9 cellular contexts compared by ENCODE assay signal in the genomic region with DNA sequence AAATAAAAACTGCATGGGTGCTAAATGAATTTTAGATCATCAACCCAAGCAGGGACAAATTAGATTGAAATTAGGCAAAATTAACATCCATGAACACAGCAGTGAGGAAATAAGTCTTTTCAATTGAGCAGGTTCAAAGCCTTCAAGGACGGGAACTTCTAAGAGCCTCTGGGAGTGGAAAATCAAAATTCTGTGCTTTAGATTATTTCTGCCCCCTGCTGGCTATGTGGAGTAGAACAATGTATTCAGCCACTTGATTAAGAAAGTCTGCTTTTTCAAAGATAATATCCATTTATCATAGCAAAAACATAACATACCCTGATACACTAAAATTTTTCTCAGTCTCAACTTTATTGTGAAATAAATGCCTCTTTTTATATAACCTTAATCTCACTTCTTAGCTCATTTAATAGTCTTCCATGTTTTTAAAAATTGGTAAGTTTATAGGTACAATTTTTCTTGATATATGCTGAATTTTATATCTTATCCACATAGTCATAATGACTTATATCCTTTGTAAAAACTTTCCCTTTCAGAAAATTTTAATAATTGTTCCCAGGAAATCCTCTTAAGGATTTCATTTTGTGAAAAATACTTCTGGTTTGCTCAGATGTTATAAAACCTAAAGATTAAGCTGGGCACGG. TPM values are rescaled to one million over a fixed set of nuclear protein-coding genes. Genes with fewer than 3 reads are reported as not detected.
DNase-seq lines count a peak whose midpoint lies in the region; ATAC-seq and TF ChIP-seq lines count a peak whose summit lies in the region.
"Had no signal": no experiment of that assay in that cellular context is flagged by ENCODE, and none has a peak within 500 bp of the region (broad histone marks: within the 10 kb centered on the region; RNA-seq: fewer than 3 reads in every experiment).

No MANE protein-coding gene starts in this region.

- H3K27ac ChIP-seq in DOHH2 (ENCODE audit: low read depth, low read length), result no peak overlapping the region
- no peak overlapping the region for H3K27ac ChIP-seq in PC-3 (ENCODE audit: low read length)
- no peak overlapping the region for H3K27ac ChIP-seq in cardiac muscle cell

- no peak overlapping the region for H3K9ac ChIP-seq in PC-3 (ENCODE audit: low read length)

- H3F3A ChIP-seq in DOHH2 (ENCODE audit: control insufficient read depth, insufficient read depth), result no peaks in the 10 kb centered on the region
- no peaks in the 10 kb centered on the region for H3F3A ChIP-seq in PC-3 (ENCODE audit: low read length, unreplicated experiment)

- no peaks in the 10 kb centered on the region for H3K36me3 ChIP-seq in DOHH2 (ENCODE audit: control insufficient read depth, low read length)
- H3K36me3 ChIP-seq in PC-3 (ENCODE audit: low read depth, low read length), result no peaks in the 10 kb centered on the region
- no peaks in the 10 kb centered on the region for H3K36me3 ChIP-seq in cardiac muscle cell

- no peak overlapping the region for H3K4me2 ChIP-seq in DOHH2 (ENCODE audit: low read length)
- H3K4me2 ChIP-seq in PC-3 (ENCODE audit: low read length), result no peak overlapping the region

- no TSS peak for BruUV-seq in PC-3 (replicated peaks; lab: Mats Ljungman, UMichigan)

- POLR2A ChIA-PET in PC-3 (lab: Charles Lee; ENCODE audit: unreplicated experiment), result no interaction called here

- ATAC-seq in PC-3, result peak; percentile 58
- ATAC-seq in activated naive CD4-positive, alpha-beta T cell treated with anti-CD3 and anti-CD28 coated beads, Interleukin-2, amount 50 U/mL, for 72 hours, result peak; percentile 39 to 54
- no peak for ATAC-seq in GM18909 (IDR thresholded peaks at IDR 0.05; ENCODE audit: poor library complexity, unreplicated experiment)
- no peak for ATAC-seq in HG02973 (IDR thresholded peaks at IDR 0.05; ENCODE audit: unreplicated experiment)

- H3K4me3 ChIP-seq in DOHH2 (ENCODE audit: low read length) (no peak overlapping the region), PC-3 (ENCODE audit: low read length) (no peak overlapping the region), cardiac muscle cell (no peak overlapping the region)

- no peak overlapping the region for H3K27ac Mint-ChIP-seq in activated naive CD4-positive, alpha-beta T cell treated with anti-CD3 and anti-CD28 coated beads, Interleukin-2, amount 50 U/mL, for 72 hours
- H3K27ac Mint-ChIP-seq: activated naive CD8-positive, alpha-beta T cell had no signal

- H4K20me1 ChIP-seq in DOHH2 (ENCODE audit: control insufficient read depth, insufficient read depth, low read depth, low read length) (no peaks in the 10 kb centered on the region), PC-3 (ENCODE audit: low read length) (no peaks in the 10 kb centered on the region)

- CTCF ChIA-PET in PC-3 (lab: Charles Lee), result interaction anchor here (0.6 to 0.7 kb wide), 2 partner anchors 52 to 317 kb away, joined by 3 to 5 read pairs; no protein-coding TSS in a partner anchor

- peaks cover 9% of the 10 kb centered on the region for H3K4me1 ChIP-seq in DOHH2 (ENCODE audit: control insufficient read depth, low read length)
- H3K4me1 ChIP-seq in PC-3 (ENCODE audit: insufficient read depth, low read length), result no peaks in the 10 kb centered on the region
- peaks cover 8% of the 10 kb centered on the region for H3K4me1 ChIP-seq in cardiac muscle cell (ENCODE audit: low read depth)

- peak; percentile 81 for TF ChIP-seq CTCF in DOHH2 (IDR thresholded peaks at IDR 0.05; ENCODE audit: low read depth, low read length, poor library complexity, severe bottlenecking)
- TF ChIP-seq CTCF in PC-3 (conservative IDR thresholded peaks at IDR 0.05; ENCODE audit: low read depth, low read length), result peak; percentile 96
- TF ChIP-seq CTCF in cardiac muscle cell (IDR thresholded peaks at IDR 0.05; ENCODE audit: low read depth, low read length), result peak; percentile 70

- H3K79me2 ChIP-seq in DOHH2 (ENCODE audit: control insufficient read depth, low read length), result no peaks in the 10 kb centered on the region
- H3K79me2 ChIP-seq in PC-3 (ENCODE audit: low read length), result no peaks in the 10 kb centered on the region

- no peaks in the 10 kb centered on the region for H3K36me3 Mint-ChIP-seq in activated naive CD4-positive, alpha-beta T cell treated with anti-CD3 and anti-CD28 coated beads, Interleukin-2, amount 50 U/mL, for 72 hours

- H3K9me2 ChIP-seq in DOHH2 (replicated peaks; ENCODE audit: control insufficient read depth, low read length) (no peaks in the 10 kb centered on the region), PC-3 (replicated peaks; ENCODE audit: low read length) (no peaks in the 10 kb centered on the region)

- peak; percentile 61 for DNase-seq in LHCN-M2 (ENCODE audit: low read depth)
- DNase-seq in PC-3, result peak; percentile 86
- peak in 1 of 2 donors; percentile 60 for DNase-seq in activated naive CD4-positive, alpha-beta T cell treated with anti-CD3 and anti-CD28 coated beads, Interleukin-2, amount 50 U/mL, for 72 hours (ENCODE audit: low spot score in 2 of 2)
- peak; percentile 79 for DNase-seq in cardiac muscle cell (ENCODE audit: low read depth in 1 of 2, low spot score in 1 of 2)
- DNase-seq in retina, result peak; percentile 57

- 0 out of 2 replicates have a peak overlapping the region, but pooled peaks have one; percentile 4 for H2AFZ ChIP-seq in PC-3 (ENCODE audit: low read length)

- H3K9me3 ChIP-seq in DOHH2 (ENCODE audit: control insufficient read depth, insufficient read depth, low read length) (no peaks in the 10 kb centered on the region), PC-3 (ENCODE audit: low read length) (no peaks in the 10 kb centered on the region), cardiac muscle cell (ENCODE audit: low read depth) (no peaks in the 10 kb centered on the region)

- no peaks in the 10 kb centered on the region for H3K9me3 Mint-ChIP-seq in activated naive CD4-positive, alpha-beta T cell treated with anti-CD3 and anti-CD28 coated beads, Interleukin-2, amount 50 U/mL, for 72 hours

- no peaks in the 10 kb centered on the region for H3K27me3 ChIP-seq in DOHH2 (ENCODE audit: control insufficient read depth, low read length)
- no peaks in the 10 kb centered on the region for H3K27me3 ChIP-seq in PC-3 (ENCODE audit: low read length)
- H3K27me3 ChIP-seq in cardiac muscle cell, result no peaks in the 10 kb centered on the region

- intact Hi-C loops in PC-3 (cut with micrococcal nuclease), result loop anchor here (1.0 to 5.0 kb wide), 4 partner anchors 42 to 315 kb away; no protein-coding TSS in a partner anchor

RNA-seq across cellular contexts. Expression of a gene that starts 28.1 kb away (rescaled TPM):
- 55.0 and 59.5 TPM in 2 replicates for total RNA-seq in LHCN-M2 (2014; rRNA removed)
- 19.5 TPM for polyA plus RNA-seq in LHCN-M2 (2012)
- 80.5 and 96.9 TPM in 2 replicates for total RNA-seq in PC-3 (2014; rRNA removed)
- 10 to 100 TPM; 66.0 to 67.7 TPM for total RNA-seq in activated naive CD4-positive, alpha-beta T cell treated with anti-CD3 and anti-CD28 coated beads, Interleukin-2, amount 50 U/mL, for 72 hours
- total RNA-seq in cardiac muscle cell, result 25.0 and 33.3 TPM in 2 replicates
- polyA plus RNA-seq in cardiac muscle cell, result 45.6 and 46.3 TPM in 2 replicates

Comparison
In these comparisons a context has a peak if more than half of its experiments do, and no peak if none do; other contexts are left out.
1. ATAC-seq: peak in PC-3 (single experiment) and activated naive CD4-positive, alpha-beta T cell treated with anti-CD3 and anti-CD28 coated beads, Interleukin-2, amount 50 U/mL, for 72 hours (2 of 2); none in GM18909 (single experiment) and HG02973 (single experiment).
2. Peak in every context shown above with its lines, with median percentiles within 50 percentile points of each other: CTCF ChIP-seq.